8 cellular contexts compared by ENCODE assay signal in genomic region chr20:46324960-46325703, GRCh38. TPM values are rescaled to one million over a fixed set of nuclear protein-coding genes. Genes with fewer than 3 reads are reported as not detected.
DNase-seq lines count a peak whose midpoint lies in the region; ATAC-seq lines count a peak whose summit lies in the region.

No MANE protein-coding gene starts in this region.

- intact Hi-C loops in activated CD4-positive, alpha-beta T cell treated with anti-CD3 and anti-CD28 coated beads, Interleukin-2, amount 10 ng/mL, durations not matched to agents 24 days and 14 days (cut with micrococcal nuclease) = no loop called here

- H3K27ac Mint-ChIP-seq in activated CD4-positive, alpha-beta T cell treated with anti-CD3 and anti-CD28 coated beads, Interleukin-2, amount 10 ng/mL, durations not matched to agents 24 days and 14 days = no peak overlapping the region
- H3K27ac Mint-ChIP-seq in effector memory CD8-positive, alpha-beta T cell = no peak overlapping the region

- no peak overlapping the region for H3K4me3 Mint-ChIP-seq in activated CD4-positive, alpha-beta T cell treated with anti-CD3 and anti-CD28 coated beads, Interleukin-2, amount 10 ng/mL, durations not matched to agents 24 days and 14 days
- no peak overlapping the region for H3K4me3 Mint-ChIP-seq in effector memory CD8-positive, alpha-beta T cell

- H3K27me3 Mint-ChIP-seq in activated CD4-positive, alpha-beta T cell treated with anti-CD3 and anti-CD28 coated beads, Interleukin-2, amount 10 ng/mL, durations not matched to agents 24 days and 14 days = peaks cover 16% of the 10 kb centered on the region
- peaks cover 58 to 72% of the 10 kb centered on the region in 2 donors for H3K27me3 Mint-ChIP-seq in effector memory CD8-positive, alpha-beta T cell

- H3K4me1 Mint-ChIP-seq in activated CD4-positive, alpha-beta T cell treated with anti-CD3 and anti-CD28 coated beads, Interleukin-2, amount 10 ng/mL, durations not matched to agents 24 days and 14 days = no peaks in the 10 kb centered on the region
- H3K4me1 Mint-ChIP-seq in effector memory CD8-positive, alpha-beta T cell (ENCODE audit: low read depth in 2 of 2) = no peaks in the 10 kb centered on the region

- H3K9me3 Mint-ChIP-seq in activated CD4-positive, alpha-beta T cell treated with anti-CD3 and anti-CD28 coated beads, Interleukin-2, amount 10 ng/mL, durations not matched to agents 24 days and 14 days = no peaks in the 10 kb centered on the region
- H3K9me3 Mint-ChIP-seq in effector memory CD8-positive, alpha-beta T cell = no peaks in the 10 kb centered on the region

- H3K36me3 Mint-ChIP-seq in activated CD4-positive, alpha-beta T cell treated with anti-CD3 and anti-CD28 coated beads, Interleukin-2, amount 10 ng/mL, durations not matched to agents 24 days and 14 days (ENCODE audit: low read depth) = no peaks in the 10 kb centered on the region
- peaks cover 2% of the 10 kb centered on the region for H3K36me3 Mint-ChIP-seq in effector memory CD8-positive, alpha-beta T cell (ENCODE audit: insufficient read depth)

- DNase-seq in activated CD4-positive, alpha-beta T cell treated with anti-CD3 and anti-CD28 coated beads, Interleukin-2, amount 10 ng/mL, durations not matched to agents 24 days and 14 days = peak; percentile 66
- no peak for DNase-seq in activated CD4-positive, alpha-beta T cell treated with anti-CD3 and anti-CD28 coated beads for 48 hours
- DNase-seq in NAMALWA (ENCODE audit: low spot score) (peak; percentile 52), cerebellar cortex (ENCODE audit: low spot score) (peak; percentile 66), inferior parietal cortex (ENCODE audit: extremely low spot score) (no peak), NCI-H226 (no peak)
- DNase-seq in stimulated activated naive CD8-positive, alpha-beta T cell treated with anti-CD3 and anti-CD28 coated beads, Interleukin-15, Interleukin-2, amounts not matched to agents 100 U/mL and 50 U/mL, for 24 hours = peak; percentile 12
- DNase-seq in effector memory CD8-positive, alpha-beta T cell = no peak

- ATAC-seq in stimulated activated naive CD8-positive, alpha-beta T cell treated with anti-CD3 and anti-CD28 coated beads, Interleukin-15, Interleukin-2, amounts not matched to agents 100 U/mL and 50 U/mL, for 24 hours = peak; percentile 61
- ATAC-seq in effector memory CD8-positive, alpha-beta T cell (replicated peaks) = no peak

RNA-seq across cellular contexts. Expression of gene CDH22, which starts 16.8 kb away (rescaled TPM):
- not detected in 2 replicates for total RNA-seq in activated CD4-positive, alpha-beta T cell treated with anti-CD3 and anti-CD28 coated beads, Interleukin-2, amount 10 ng/mL, durations not matched to agents 24 days and 14 days

Comparison
In these comparisons a context has a peak if more than half of its experiments do, and no peak if none do; other contexts are left out.
1. DNase-seq: peak in activated CD4-positive, alpha-beta T cell treated with anti-CD3 and anti-CD28 coated beads, Interleukin-2, amount 10 ng/mL, durations not matched to agents 24 days and 14 days (single experiment), NAMALWA (single experiment), cerebellar cortex (single experiment) and stimulated activated naive CD8-positive, alpha-beta T cell treated with anti-CD3 and anti-CD28 coated beads, Interleukin-15, Interleukin-2, amounts not matched to agents 100 U/mL and 50 U/mL, for 24 hours (single experiment); none in activated CD4-positive, alpha-beta T cell treated with anti-CD3 and anti-CD28 coated beads for 48 hours (single experiment), effector memory CD8-positive, alpha-beta T cell (0 of 3), inferior parietal cortex (single experiment) and NCI-H226 (single experiment).